Comparison of ENCODE assay signal across 1 cellular context in the genomic region with DNA sequence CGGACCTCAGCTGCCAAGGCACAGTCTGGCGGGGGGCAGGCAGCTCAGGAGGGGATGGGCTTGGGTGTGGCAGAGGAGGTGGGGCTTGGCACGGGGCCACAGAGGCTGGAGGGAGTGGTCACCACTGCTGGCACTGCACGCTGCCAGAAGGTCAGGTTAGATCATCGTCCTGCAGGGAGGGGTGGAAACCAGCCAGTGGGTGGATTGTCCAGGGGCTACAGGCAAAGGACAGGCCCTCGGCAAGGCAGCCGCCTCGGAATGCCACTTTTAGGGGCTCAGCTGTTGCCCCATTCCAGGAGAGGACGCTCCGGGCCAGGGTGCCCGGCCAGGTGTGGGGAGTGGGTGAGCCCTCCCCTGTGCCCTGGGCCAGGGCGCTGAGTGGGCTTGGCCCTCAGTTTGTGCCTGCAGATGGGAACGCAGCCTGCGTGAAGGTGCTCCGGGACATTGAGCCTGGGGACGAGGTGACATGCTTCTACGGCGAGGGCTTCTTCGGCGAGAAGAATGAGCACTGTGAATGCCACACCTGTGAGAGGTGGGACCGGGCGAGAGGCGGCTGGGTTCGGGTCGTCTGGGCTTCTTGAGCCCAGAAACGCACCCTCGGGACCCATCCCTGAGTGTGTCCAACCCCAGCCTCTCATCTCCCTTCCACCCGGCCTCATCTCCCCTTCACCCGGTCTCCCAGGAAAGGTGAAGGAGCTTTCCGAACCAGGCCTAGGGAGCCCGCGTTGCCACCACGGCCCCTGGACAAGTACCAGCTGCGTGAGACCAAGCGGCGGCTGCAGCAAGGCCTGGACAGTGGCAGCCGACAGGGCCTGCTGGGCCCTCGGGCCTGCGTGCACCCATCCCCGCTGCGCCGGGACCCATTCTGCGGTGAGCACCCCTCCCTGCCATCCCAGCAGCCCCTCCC.
TF ChIP-seq lines count a peak whose summit lies in the region.

No MANE protein-coding gene starts in this region.

TF ChIP-seq in H1, 55 proteins besides CTCF, POLR2A, EP300 and RAD21:
- no peak for TF ChIP-seq KDM1A (IDR thresholded peaks at IDR 0.05; ENCODE audit: borderline replicate concordance, low read length)
- TF ChIP-seq CTBP2 (IDR thresholded peaks at IDR 0.05; ENCODE audit: borderline replicate concordance, insufficient read depth, insufficient read length, low read length): no peak
- no peak for TF ChIP-seq CBX5 (IDR thresholded peaks at IDR 0.05; ENCODE audit: low read depth, low read length)
